In genomic region chr5:149423287-149424268, GRCh38 we compare ENCODE assay signal across 13 cellular contexts. TPM values are rescaled to one million over a fixed set of nuclear protein-coding genes. Genes with fewer than 3 reads are reported as not detected.
DNase-seq lines count a peak whose midpoint lies in the region; ATAC-seq, FAIRE-seq and TF ChIP-seq lines count a peak whose summit lies in the region.
"Had no signal": no experiment of that assay in that cellular context is flagged by ENCODE, and none has a peak within 500 bp of the region (broad histone marks: within the 10 kb centered on the region; RNA-seq: fewer than 3 reads in every experiment).

No MANE protein-coding gene starts in this region.

- TF ChIP-seq POLR2A in A549 (IDR thresholded peaks at IDR 0.05; ENCODE audit: low read length): no peak

- DNase-seq in A549 (ENCODE audit: low read depth in 1 of 2, low spot score in 1 of 2) (no peak), cardiac septum (ENCODE audit: low spot score) (peak; percentile 90), NOMO-1 (lab: John Stamatoyannopoulos, UW; ENCODE audit: unreplicated experiment in 2 of 2) (no peak), NCI-H510A (lab: John Stamatoyannopoulos, UW) (no peak)
- no peak for DNase-seq in activated CD8-positive, alpha-beta memory T cell treated with anti-CD3 and anti-CD28 coated beads, Interleukin-2, amount 50 U/mL, for 4 hours
- DNase-seq: activated CD8-positive, alpha-beta memory T cell treated with anti-CD3 and anti-CD28 coated beads, Interleukin-2, amount 50 U/mL, for 48 hours; NCI-H2171 treated with DMSO at 0.1 percent for 48 hours; SW 1271 had no signal

- intact Hi-C loops in cardiac septum (cut with DNase I): no loop called here

- H3K4me2 ChIP-seq in A549: peak overlapping the region; percentile 11; the same call in 1 of the 3 replicates

- H3K9me3 ChIP-seq in A549 (no peaks in the 10 kb centered on the region), neuron (ENCODE audit: low read length) (no peaks in the 10 kb centered on the region)

- H3K27ac ChIP-seq in A549: peak overlapping the region; percentile 18 to 65
- H3K27ac ChIP-seq in angular gyrus (ENCODE audit: low read depth, low read length): peak overlapping the region; percentile 15

- WGBS in A549 (ENCODE audit: missing lambda C conversion rate): 81% methylated on average over 13 of the region's 13 CpGs

- no peak for TF ChIP-seq CTCF in A549 (IDR thresholded peaks at IDR 0.05)

- TF ChIP-seq EP300 in A549 (IDR thresholded peaks at IDR 0.05): no peak

- peak in 1 of 2 experiments; percentile 52; a peak in 3 of 6 replicates for ATAC-seq in A549
- no peak for ATAC-seq in HG02973 (IDR thresholded peaks at IDR 0.05; ENCODE audit: unreplicated experiment)

- no peak overlapping the region for H3K4me3 ChIP-seq in A549
- H3K4me3 ChIP-seq in neuron (ENCODE audit: low read length): no peak overlapping the region

- POLR2A ChIA-PET in A549 (lab: Yijun Ruan, JAX): interaction anchor here (0.6 kb wide), 1 partner anchor 19 kb away, joined by 3 read pairs; no protein-coding TSS in a partner anchor

- FAIRE-seq in A549 (lab: Jason Lieb, UNC): no peak

- H3K27me3 ChIP-seq in neuron (ENCODE audit: insufficient read depth, low read length): no peaks in the 10 kb centered on the region

- H3K4me1 ChIP-seq in A549: peaks cover 18% of the 10 kb centered on the region
- H3K4me1 ChIP-seq in neuron (ENCODE audit: insufficient read depth, low read length): peaks cover 25% of the 10 kb centered on the region

- no peaks in the 10 kb centered on the region for H3K36me3 ChIP-seq in neuron (ENCODE audit: insufficient read depth, low read length)

- peak overlapping the region; percentile 7 for H2AFZ ChIP-seq in neuron (ENCODE audit: low read depth, low read length)

- CTCF ChIA-PET in A549 (lab: Yijun Ruan, JAX): interaction anchor here (0.6 to 52.1 kb wide), 5 partner anchors 10 to 138 kb away, joined by 3 to 1709 read pairs (median 5); partner anchors contain the start of genes IL17B and PCYOX1L

- TF ChIP-seq RAD21 in A549 (conservative IDR thresholded peaks at IDR 0.05 in 1 of 2, IDR thresholded peaks at IDR 0.05 in 1 of 2): no peak

TF ChIP-seq in A549, 52 proteins besides CTCF, POLR2A, EP300 and RAD21:
- TF ChIP-seq MAFK (IDR thresholded peaks at IDR 0.05; ENCODE audit: partially characterized antibody) (no peak), PBX3 (IDR thresholded peaks at IDR 0.05) (no peak), EHMT2 (IDR thresholded peaks at IDR 0.05; ENCODE audit: low read depth) (no peak), FOSL2 (IDR thresholded peaks at IDR 0.05) (no peak), FOSL2 (CRISPR knock-in tag; IDR thresholded peaks at IDR 0.05) (no peak)

RNA-seq across cellular contexts. Expression of gene IL17B, which starts 44.5 kb away (rescaled TPM):
- polyA plus RNA-seq in A549 (2011; rRNA removed) (0.23 and 0.30 TPM in 2 replicates), A549 (2017; fragmentation: RNase III; extraction: RNeasy Plus Mini Kit Qiagen cat#74134 plus additional on column Dnase treatment) (not detected in 3 replicates)
- polyA plus RNA-seq in A549 (2012; cell fraction: cytosol; rRNA removed): 0.33 and 0.34 TPM in 2 replicates
- polyA plus RNA-seq in A549 (2012; cell fraction: nucleus; rRNA removed): 0.28 and 0.49 TPM in 2 replicates
- not detected in 2 replicates for polyA minus RNA-seq in A549 (2011; rRNA and poly(A)+ RNA removed)
- total RNA-seq in cardiac septum: not detected
- total RNA-seq: A172, ureter had no signal
